In genomic region chr1:23573574-23574182, GRCh38 we compare ENCODE assay signal across 20 cellular contexts. TPM values are rescaled to one million over a fixed set of nuclear protein-coding genes. Genes with fewer than 3 reads are reported as not detected.
"Had no signal": no experiment of that assay in that cellular context is flagged by ENCODE, and none has a peak within 500 bp of the region (broad histone marks: within the 10 kb centered on the region; RNA-seq: fewer than 3 reads in every experiment).

No MANE protein-coding gene starts in this region.

- H3K36me3 ChIP-seq: brain microvascular endothelial cell, lower lobe of right lung, prostate gland, sigmoid colon, uterus, WERI-Rb-1 had no signal

- DNase-seq: activated CD4-positive, alpha-beta T cell treated with anti-CD3 and anti-CD28 coated beads for 48 hours; activated naive CD4-positive, alpha-beta T cell treated with anti-CD3 and anti-CD28 coated beads, Interleukin-2, amount 50 U/mL, for 16 hours; activated T-cell treated with anti-CD3 and anti-CD28 coated beads for 4 hours; amniotic stem cell; brain microvascular endothelial cell; cerebellar nuclear complex; endodermal cell; erythroblast; lower lobe of right lung; midbrain; naive thymus-derived CD4-positive, alpha-beta T cell; nucleus accumbens; sigmoid colon; stimulated activated CD4-positive, alpha-beta T cell treated with anti-CD3 and anti-CD28 coated beads, Interleukin-2, amount 100 ng/mL, for 48 hours; T-cell; T1000; testis; uterus; WERI-Rb-1 had no signal

- H3K27ac ChIP-seq: brain microvascular endothelial cell, lower lobe of right lung, prostate gland, sigmoid colon, testis, uterus, WERI-Rb-1 had no signal

- H3K4me3 ChIP-seq: lower lobe of right lung, prostate gland, sigmoid colon, testis, uterus had no signal

- H3K27me3 ChIP-seq: brain microvascular endothelial cell, sigmoid colon, testis, uterus had no signal

- H3K9me3 ChIP-seq: lower lobe of right lung, prostate gland, sigmoid colon, testis, uterus had no signal

- ATAC-seq: lower lobe of right lung; naive thymus-derived CD4-positive, alpha-beta T cell; T-cell had no signal

RNA-seq across cellular contexts. Expression of gene E2F2, which starts 42.6 kb away (rescaled TPM):
- polyA plus RNA-seq: naive thymus-derived CD4-positive, alpha-beta T cell had no signal
